Comparison of ENCODE assay signal across 18 cellular contexts in the genomic region with DNA sequence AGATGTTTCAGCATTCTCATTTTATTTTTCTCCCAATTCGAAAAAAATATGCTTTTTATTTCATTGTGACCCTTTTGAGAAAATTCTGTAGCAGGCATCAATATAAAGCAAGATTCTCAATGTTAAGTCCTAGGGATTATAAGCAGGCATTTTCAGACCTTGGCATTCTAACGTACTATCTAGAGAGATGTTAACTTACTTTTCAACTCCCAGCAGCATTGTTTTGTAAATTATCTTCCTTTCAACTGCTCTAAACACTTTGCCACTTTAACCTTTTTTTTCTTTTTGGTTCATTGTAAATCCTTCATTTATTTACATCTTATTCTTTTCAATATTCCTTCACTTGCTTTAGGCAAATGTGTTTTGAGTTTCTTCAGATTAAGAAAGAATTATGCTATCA.
A peak's percentile ranks its signal among the peaks of the same experiment; 100 is the strongest.
DNase-seq lines count a peak whose midpoint lies in the region; ATAC-seq and TF ChIP-seq lines count a peak whose summit lies in the region.
"Had no signal": no experiment of that assay in that cellular context is flagged by ENCODE, and none has a peak within 500 bp of the region (broad histone marks: within the 10 kb centered on the region; RNA-seq: fewer than 3 reads in every experiment).

No MANE protein-coding gene starts in this region.

- TF ChIP-seq CTCF in heart left ventricle (IDR thresholded peaks at IDR 0.05): no peak
- TF ChIP-seq CTCF in chondrocyte (IDR thresholded peaks at IDR 0.05): no peak
- no peak for TF ChIP-seq CTCF in neural progenitor cell (IDR thresholded peaks at IDR 0.05)
- TF ChIP-seq CTCF in adrenal gland (IDR thresholded peaks at IDR 0.05): no peak
- TF ChIP-seq CTCF in right lobe of liver (IDR thresholded peaks at IDR 0.05): no peak

- H3K36me3 Mint-ChIP-seq in chondrocyte (ENCODE audit: low read depth) (no peaks in the 10 kb centered on the region), neural progenitor cell (no peaks in the 10 kb centered on the region)
- peaks cover 2 to 9% of the 10 kb centered on the region in 2 donors for H3K36me3 Mint-ChIP-seq in stimulated activated naive B cell treated with anti-CD40 and anti-IgM and Interleukin-4, amounts not matched to agents 10 μg/mL and 1 μg/mL and 100 μg/mL, for 72 hours

- no peaks in the 10 kb centered on the region for H3F3A ChIP-seq in neural progenitor cell (ENCODE audit: low read depth)

- H3K36me3 ChIP-seq in heart left ventricle (no peaks in the 10 kb centered on the region), neural progenitor cell (no peaks in the 10 kb centered on the region), adrenal gland (replicated peaks in 1 of 2) (no peaks in the 10 kb centered on the region), right lobe of liver (no peaks in the 10 kb centered on the region)

- H3K9ac ChIP-seq in neural progenitor cell: no peak overlapping the region

- H3K4me3 Mint-ChIP-seq in chondrocyte (ENCODE audit: unreplicated experiment): no peak overlapping the region
- no peak overlapping the region for H3K4me3 Mint-ChIP-seq in neural progenitor cell
- H3K4me3 Mint-ChIP-seq in stimulated activated naive B cell treated with anti-CD40 and anti-IgM and Interleukin-4, amounts not matched to agents 10 μg/mL and 1 μg/mL and 100 μg/mL, for 72 hours: no peak overlapping the region

- peak overlapping the region; percentile 31 to 80 (median 54) for H3K27ac ChIP-seq in heart left ventricle
- H3K27ac ChIP-seq in neural progenitor cell: no peak overlapping the region
- no peak overlapping the region for H3K27ac ChIP-seq in adrenal gland
- H3K27ac ChIP-seq in right lobe of liver: no peak overlapping the region
- H3K27ac ChIP-seq: C4-2B had no signal

- no peaks in the 10 kb centered on the region for H3K27me3 ChIP-seq in heart left ventricle
- H3K27me3 ChIP-seq in neural progenitor cell: no peaks in the 10 kb centered on the region
- H3K27me3 ChIP-seq in adrenal gland: no peaks in the 10 kb centered on the region
- no peaks in the 10 kb centered on the region for H3K27me3 ChIP-seq in right lobe of liver

- H3K79me2 ChIP-seq in neural progenitor cell (ENCODE audit: low read depth): no peaks in the 10 kb centered on the region

- H3K4me3 ChIP-seq in heart left ventricle (no peak overlapping the region), neural progenitor cell (no peak overlapping the region), adrenal gland (no peak overlapping the region), right lobe of liver (no peak overlapping the region)

- H3K9me3 ChIP-seq in heart left ventricle (no peaks in the 10 kb centered on the region), neural progenitor cell (ENCODE audit: low read depth) (no peaks in the 10 kb centered on the region), adrenal gland (replicated peaks in 1 of 3) (no peaks in the 10 kb centered on the region), right lobe of liver (no peaks in the 10 kb centered on the region)

- H3K27ac Mint-ChIP-seq in chondrocyte (ENCODE audit: unreplicated experiment) (peak overlapping the region; percentile 90), neural progenitor cell (no peak overlapping the region)
- peak overlapping the region; percentile 14 for H3K27ac Mint-ChIP-seq in stimulated activated naive B cell treated with anti-CD40 and anti-IgM and Interleukin-4, amounts not matched to agents 10 μg/mL and 1 μg/mL and 100 μg/mL, for 72 hours

- no peak for TF ChIP-seq POLR2A in heart left ventricle (IDR thresholded peaks at IDR 0.05)
- TF ChIP-seq POLR2A in adrenal gland (IDR thresholded peaks at IDR 0.05): no peak
- TF ChIP-seq POLR2A in right lobe of liver (IDR thresholded peaks at IDR 0.05): no peak

- no peak for DNase-seq in heart left ventricle
- DNase-seq in Right ventricle myocardium inferior (ENCODE audit: missing footprints): no peak
- no peak for DNase-seq in chondrocyte (ENCODE audit: low spot score)
- no peak for DNase-seq in neural progenitor cell (ENCODE audit: low spot score)
- no peak for DNase-seq in stimulated activated naive B cell treated with anti-CD40 and anti-IgM and Interleukin-4, amounts not matched to agents 10 μg/mL and 1 μg/mL and 100 μg/mL, for 72 hours
- DNase-seq in adrenal gland: no peak
- no peak for DNase-seq in right lobe of liver
- DNase-seq: COR-L47, DMS153, HCEC 1CT, Karpas-422, MM.1S, NCI-H1105 treated with DMSO at 0.1 percent for 48 hours, NCI-H1930, NCI-H2171 treated with DMSO at 0.1 percent for 48 hours, NCI-H774 had no signal

- no peak for ATAC-seq in heart left ventricle
- no peak for ATAC-seq in Right ventricle myocardium inferior
- no peak for ATAC-seq in stimulated activated naive B cell treated with anti-CD40 and anti-IgM and Interleukin-4, amounts not matched to agents 10 μg/mL and 1 μg/mL and 100 μg/mL, for 72 hours (replicated peaks)
- no peak for ATAC-seq in HG02970 (IDR thresholded peaks at IDR 0.05; ENCODE audit: low FRiP score, unreplicated experiment)
- ATAC-seq in right lobe of liver: no peak

- WGBS in heart left ventricle, 4 donors: 31 to 47% (median 35%) methylated on average over 2 of the region's 2 CpGs
- WGBS in adrenal gland, 4 donors: 37 to 44% (median 40%) methylated on average over 2 of the region's 2 CpGs
- 51% methylated on average over 2 of the region's 2 CpGs for WGBS in right lobe of liver (ENCODE audit: insufficient coverage, low coverage, low lambda C conversion rate, missing lambda C conversion rate)

- H3K4me1 ChIP-seq in heart left ventricle (peaks cover 0 to 56% (median 25%) of the 10 kb centered on the region in 12 donors), neural progenitor cell (peaks cover 7% of the 10 kb centered on the region), adrenal gland (replicated peaks in 1 of 2) (no peaks in the 10 kb centered on the region), right lobe of liver (no peaks in the 10 kb centered on the region)

- H2AFZ ChIP-seq in neural progenitor cell (replicated peaks): peak overlapping the region; percentile 60

- peaks cover 35% of the 10 kb centered on the region for H3K4me1 Mint-ChIP-seq in chondrocyte (ENCODE audit: low read depth)
- H3K4me1 Mint-ChIP-seq in neural progenitor cell: peaks cover 18% of the 10 kb centered on the region
- peaks cover 0 to 2% of the 10 kb centered on the region in 2 donors for H3K4me1 Mint-ChIP-seq in stimulated activated naive B cell treated with anti-CD40 and anti-IgM and Interleukin-4, amounts not matched to agents 10 μg/mL and 1 μg/mL and 100 μg/mL, for 72 hours

- no peaks in the 10 kb centered on the region for H4K20me1 ChIP-seq in neural progenitor cell (ENCODE audit: low read depth)

- no peaks in the 10 kb centered on the region for H3K9me3 Mint-ChIP-seq in chondrocyte (ENCODE audit: low read depth)
- H3K9me3 Mint-ChIP-seq in neural progenitor cell: no peaks in the 10 kb centered on the region
- no peaks in the 10 kb centered on the region for H3K9me3 Mint-ChIP-seq in stimulated activated naive B cell treated with anti-CD40 and anti-IgM and Interleukin-4, amounts not matched to agents 10 μg/mL and 1 μg/mL and 100 μg/mL, for 72 hours

- peak overlapping the region; percentile 4 for H3K4me2 ChIP-seq in neural progenitor cell

- no peaks in the 10 kb centered on the region for H3K27me3 Mint-ChIP-seq in chondrocyte (ENCODE audit: low read depth)
- H3K27me3 Mint-ChIP-seq in neural progenitor cell (ENCODE audit: insufficient read depth, low read depth): no peaks in the 10 kb centered on the region
- H3K27me3 Mint-ChIP-seq in stimulated activated naive B cell treated with anti-CD40 and anti-IgM and Interleukin-4, amounts not matched to agents 10 μg/mL and 1 μg/mL and 100 μg/mL, for 72 hours: no peaks in the 10 kb centered on the region

- intact Hi-C loops in heart left ventricle (cut with DNase I): loop anchor here in 1 of 10 donors (10.0 kb wide), 1 partner anchor 663 kb away; no protein-coding TSS in a partner anchor
- intact Hi-C loops in Right ventricle myocardium inferior (cut with DNase I): no loop called here
- intact Hi-C loops in adrenal gland (cut with DNase I): no loop called here
- intact Hi-C loops in right lobe of liver (cut with DNase I): loop anchor here in 1 of 2 donors (10.0 kb wide), 1 partner anchor 157 kb away; no protein-coding TSS in a partner anchor

Comparison
In these comparisons a context has a peak if more than half of its experiments do, and no peak if none do; other contexts are left out.
1. H3K27ac ChIP-seq: peak in heart left ventricle (12 of 12); none in neural progenitor cell (single experiment), adrenal gland (0 of 5) and right lobe of liver (0 of 3).